In the genomic region with DNA sequence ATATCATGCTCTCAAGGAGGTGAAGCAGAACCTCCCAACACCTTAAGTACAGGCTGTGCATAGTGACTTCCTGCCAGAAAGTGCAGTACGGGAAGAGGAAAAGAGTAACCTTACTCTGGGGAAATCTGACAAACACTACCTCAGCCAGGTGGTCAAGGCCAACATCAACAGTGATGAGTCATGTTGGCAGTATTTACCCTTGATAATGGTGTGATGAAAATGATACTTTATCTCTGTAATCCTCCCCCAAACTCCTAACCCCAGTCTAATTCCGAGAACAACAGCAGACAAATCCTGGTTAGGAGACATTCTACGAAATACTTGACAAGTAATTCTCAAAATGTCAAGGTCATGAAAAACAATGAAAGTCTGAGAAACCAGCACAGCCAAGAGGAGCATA, we compare ENCODE assay signal across 1 cellular context.
TF ChIP-seq lines count a peak whose summit lies in the region.

No MANE protein-coding gene starts in this region.

TF ChIP-seq in HepG2, 621 proteins besides CTCF, POLR2A, EP300 and RAD21 (continued from another document and continues in another):
- TF ChIP-seq, protein P1, sequence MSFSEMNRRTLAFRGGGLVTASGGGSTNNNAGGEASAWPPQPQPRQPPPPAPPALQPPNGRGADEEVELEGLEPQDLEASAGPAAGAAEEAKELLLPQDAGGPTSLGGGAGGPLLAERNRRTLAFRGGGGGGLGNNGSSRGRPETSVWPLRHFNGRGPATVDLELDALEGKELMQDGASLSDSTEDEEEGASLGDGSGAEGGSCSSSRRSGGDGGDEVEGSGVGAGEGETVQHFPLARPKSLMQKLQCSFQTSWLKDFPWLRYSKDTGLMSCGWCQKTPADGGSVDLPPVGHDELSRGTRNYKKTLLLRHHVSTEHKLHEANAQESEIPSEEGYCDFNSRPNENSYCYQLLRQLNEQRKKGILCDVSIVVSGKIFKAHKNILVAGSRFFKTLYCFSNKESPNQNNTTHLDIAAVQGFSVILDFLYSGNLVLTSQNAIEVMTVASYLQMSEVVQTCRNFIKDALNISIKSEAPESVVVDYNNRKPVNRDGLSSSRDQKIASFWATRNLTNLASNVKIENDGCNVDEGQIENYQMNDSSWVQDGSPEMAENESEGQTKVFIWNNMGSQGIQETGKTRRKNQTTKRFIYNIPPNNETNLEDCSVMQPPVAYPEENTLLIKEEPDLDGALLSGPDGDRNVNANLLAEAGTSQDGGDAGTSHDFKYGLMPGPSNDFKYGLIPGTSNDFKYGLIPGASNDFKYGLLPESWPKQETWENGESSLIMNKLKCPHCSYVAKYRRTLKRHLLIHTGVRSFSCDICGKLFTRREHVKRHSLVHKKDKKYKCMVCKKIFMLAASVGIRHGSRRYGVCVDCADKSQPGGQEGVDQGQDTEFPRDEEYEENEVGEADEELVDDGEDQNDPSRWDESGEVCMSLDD (CRISPR knock-in tag; IDR thresholded peaks at IDR 0.05; ENCODE audit: borderline replicate concordance) = no peak
- TF ChIP-seq NR3C1 (CRISPR knock-in tag; IDR thresholded peaks at IDR 0.05) (no peak), HDAC1 (CRISPR knock-in tag; IDR thresholded peaks at IDR 0.05) (peak; percentile 39; the same call in 1 of the 2 replicates), HES4 (CRISPR knock-in tag; IDR thresholded peaks at IDR 0.05; ENCODE audit: borderline replicate concordance) (no peak), ZNF383 (CRISPR knock-in tag; IDR thresholded peaks at IDR 0.05; ENCODE audit: borderline replicate concordance) (no peak), KLF16 (CRISPR knock-in tag; IDR thresholded peaks at IDR 0.05) (no peak), ZNF83 (CRISPR knock-in tag; IDR thresholded peaks at IDR 0.05; ENCODE audit: borderline replicate concordance) (no peak), PHF20 (CRISPR knock-in tag; IDR thresholded peaks at IDR 0.05) (no peak), NONO (IDR thresholded peaks at IDR 0.05) (no peak), NONO (CRISPR knock-in tag; conservative IDR thresholded peaks at IDR 0.05) (no peak), ZNF644 (CRISPR knock-in tag; IDR thresholded peaks at IDR 0.05; ENCODE audit: low read depth) (peak; percentile 36; the same call in 1 of the 2 replicates), ZNF746 (CRISPR knock-in tag; IDR thresholded peaks at IDR 0.05) (no peak), GATAD1 (CRISPR knock-in tag; IDR thresholded peaks at IDR 0.05) (no peak), ZNF839 (CRISPR knock-in tag; IDR thresholded peaks at IDR 0.05; ENCODE audit: borderline replicate concordance) (no peak), ZNF883 (CRISPR knock-in tag; IDR thresholded peaks at IDR 0.05; ENCODE audit: not compliant biosample characterization) (no peak), ZSCAN31 (CRISPR knock-in tag; IDR thresholded peaks at IDR 0.05; ENCODE audit: low read depth) (no peak), ZNF24 (IDR thresholded peaks at IDR 0.05) (no peak), ZNF468 (CRISPR knock-in tag; IDR thresholded peaks at IDR 0.05) (no peak), SPEN (CRISPR knock-in tag; IDR thresholded peaks at IDR 0.05; ENCODE audit: low read depth) (no peak), FOSL1 (CRISPR knock-in tag; IDR thresholded peaks at IDR 0.05; ENCODE audit: borderline replicate concordance) (peak; percentile 94), ZNF205 (CRISPR knock-in tag; IDR thresholded peaks at IDR 0.05) (no peak), ZNF256 (CRISPR knock-in tag; conservative IDR thresholded peaks at IDR 0.05) (no peak), CREM (IDR thresholded peaks at IDR 0.05) (no peak), CREM (CRISPR knock-in tag; IDR thresholded peaks at IDR 0.05) (no peak), ONECUT2 (CRISPR knock-in tag; IDR thresholded peaks at IDR 0.05) (no peak), FOXM1 (CRISPR knock-in tag; IDR thresholded peaks at IDR 0.05) (no peak)
- TF ChIP-seq, protein P2, sequence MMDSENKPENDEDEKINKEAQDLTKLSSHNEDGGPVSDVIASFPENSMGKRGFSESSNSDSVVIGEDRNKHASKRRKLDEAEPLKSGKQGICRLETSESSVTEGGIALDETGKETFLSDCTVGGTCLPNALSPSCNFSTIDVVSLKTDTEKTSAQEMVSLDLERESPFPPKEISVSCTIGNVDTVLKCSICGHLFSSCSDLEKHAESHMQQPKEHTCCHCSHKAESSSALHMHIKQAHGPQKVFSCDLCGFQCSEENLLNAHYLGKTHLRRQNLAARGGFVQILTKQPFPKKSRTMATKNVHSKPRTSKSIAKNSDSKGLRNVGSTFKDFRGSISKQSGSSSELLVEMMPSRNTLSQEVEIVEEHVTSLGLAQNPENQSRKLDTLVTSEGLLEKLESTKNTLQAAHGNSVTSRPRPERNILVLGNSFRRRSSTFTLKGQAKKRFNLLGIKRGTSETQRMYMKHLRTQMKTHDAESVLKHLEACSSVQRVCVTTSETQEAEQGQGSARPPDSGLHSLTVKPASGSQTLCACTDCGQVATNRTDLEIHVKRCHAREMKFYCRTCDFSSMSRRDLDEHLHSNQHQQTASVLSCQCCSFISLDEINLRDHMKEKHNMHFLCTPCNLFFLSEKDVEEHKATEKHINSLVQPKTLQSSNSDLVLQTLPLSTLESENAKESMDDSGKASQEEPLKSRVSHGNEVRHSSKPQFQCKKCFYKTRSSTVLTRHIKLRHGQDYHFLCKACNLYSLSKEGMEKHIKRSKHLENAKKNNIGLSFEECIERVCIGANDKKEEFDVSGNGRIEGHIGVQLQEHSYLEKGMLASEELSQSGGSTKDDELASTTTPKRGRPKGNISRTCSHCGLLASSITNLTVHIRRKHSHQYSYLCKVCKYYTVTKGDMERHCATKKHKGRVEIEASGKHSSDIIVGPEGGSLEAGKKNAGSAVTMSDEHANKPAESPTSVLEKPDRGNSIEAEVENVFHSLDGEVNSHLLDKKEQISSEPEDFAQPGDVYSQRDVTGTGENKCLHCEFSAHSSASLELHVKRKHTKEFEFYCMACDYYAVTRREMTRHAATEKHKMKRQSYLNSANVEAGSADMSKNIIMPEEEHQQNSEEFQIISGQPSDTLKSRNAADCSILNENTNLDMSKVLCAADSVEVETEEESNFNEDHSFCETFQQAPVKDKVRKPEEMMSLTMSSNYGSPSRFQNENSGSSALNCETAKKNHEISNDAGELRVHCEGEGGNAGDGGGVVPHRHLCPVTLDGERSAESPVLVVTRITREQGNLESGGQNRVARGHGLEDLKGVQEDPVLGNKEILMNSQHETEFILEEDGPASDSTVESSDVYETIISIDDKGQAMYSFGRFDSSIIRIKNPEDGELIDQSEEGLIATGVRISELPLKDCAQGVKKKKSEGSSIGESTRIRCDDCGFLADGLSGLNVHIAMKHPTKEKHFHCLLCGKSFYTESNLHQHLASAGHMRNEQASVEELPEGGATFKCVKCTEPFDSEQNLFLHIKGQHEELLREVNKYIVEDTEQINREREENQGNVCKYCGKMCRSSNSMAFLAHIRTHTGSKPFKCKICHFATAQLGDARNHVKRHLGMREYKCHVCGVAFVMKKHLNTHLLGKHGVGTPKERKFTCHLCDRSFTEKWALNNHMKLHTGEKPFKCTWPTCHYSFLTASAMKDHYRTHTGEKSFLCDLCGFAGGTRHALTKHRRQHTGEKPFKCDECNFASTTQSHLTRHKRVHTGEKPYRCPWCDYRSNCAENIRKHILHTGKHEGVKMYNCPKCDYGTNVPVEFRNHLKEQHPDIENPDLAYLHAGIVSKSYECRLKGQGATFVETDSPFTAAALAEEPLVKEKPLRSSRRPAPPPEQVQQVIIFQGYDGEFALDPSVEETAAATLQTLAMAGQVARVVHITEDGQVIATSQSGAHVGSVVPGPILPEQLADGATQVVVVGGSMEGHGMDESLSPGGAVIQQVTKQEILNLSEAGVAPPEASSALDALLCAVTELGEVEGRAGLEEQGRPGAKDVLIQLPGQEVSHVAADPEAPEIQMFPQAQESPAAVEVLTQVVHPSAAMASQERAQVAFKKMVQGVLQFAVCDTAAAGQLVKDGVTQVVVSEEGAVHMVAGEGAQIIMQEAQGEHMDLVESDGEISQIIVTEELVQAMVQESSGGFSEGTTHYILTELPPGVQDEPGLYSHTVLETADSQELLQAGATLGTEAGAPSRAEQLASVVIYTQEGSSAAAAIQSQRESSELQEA (CRISPR knock-in tag; IDR thresholded peaks at IDR 0.05; ENCODE audit: not compliant biosample characterization) = no peak
- TF ChIP-seq, protein P3, sequence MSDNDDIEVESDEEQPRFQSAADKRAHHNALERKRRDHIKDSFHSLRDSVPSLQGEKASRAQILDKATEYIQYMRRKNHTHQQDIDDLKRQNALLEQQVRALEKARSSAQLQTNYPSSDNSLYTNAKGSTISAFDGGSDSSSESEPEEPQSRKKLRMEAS (IDR thresholded peaks at IDR 0.05) = no peak
- TF ChIP-seq, protein P4, sequence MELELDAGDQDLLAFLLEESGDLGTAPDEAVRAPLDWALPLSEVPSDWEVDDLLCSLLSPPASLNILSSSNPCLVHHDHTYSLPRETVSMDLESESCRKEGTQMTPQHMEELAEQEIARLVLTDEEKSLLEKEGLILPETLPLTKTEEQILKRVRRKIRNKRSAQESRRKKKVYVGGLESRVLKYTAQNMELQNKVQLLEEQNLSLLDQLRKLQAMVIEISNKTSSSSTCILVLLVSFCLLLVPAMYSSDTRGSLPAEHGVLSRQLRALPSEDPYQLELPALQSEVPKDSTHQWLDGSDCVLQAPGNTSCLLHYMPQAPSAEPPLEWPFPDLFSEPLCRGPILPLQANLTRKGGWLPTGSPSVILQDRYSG (CRISPR knock-in tag; IDR thresholded peaks at IDR 0.05) = no peak
- TF ChIP-seq, protein P5, sequence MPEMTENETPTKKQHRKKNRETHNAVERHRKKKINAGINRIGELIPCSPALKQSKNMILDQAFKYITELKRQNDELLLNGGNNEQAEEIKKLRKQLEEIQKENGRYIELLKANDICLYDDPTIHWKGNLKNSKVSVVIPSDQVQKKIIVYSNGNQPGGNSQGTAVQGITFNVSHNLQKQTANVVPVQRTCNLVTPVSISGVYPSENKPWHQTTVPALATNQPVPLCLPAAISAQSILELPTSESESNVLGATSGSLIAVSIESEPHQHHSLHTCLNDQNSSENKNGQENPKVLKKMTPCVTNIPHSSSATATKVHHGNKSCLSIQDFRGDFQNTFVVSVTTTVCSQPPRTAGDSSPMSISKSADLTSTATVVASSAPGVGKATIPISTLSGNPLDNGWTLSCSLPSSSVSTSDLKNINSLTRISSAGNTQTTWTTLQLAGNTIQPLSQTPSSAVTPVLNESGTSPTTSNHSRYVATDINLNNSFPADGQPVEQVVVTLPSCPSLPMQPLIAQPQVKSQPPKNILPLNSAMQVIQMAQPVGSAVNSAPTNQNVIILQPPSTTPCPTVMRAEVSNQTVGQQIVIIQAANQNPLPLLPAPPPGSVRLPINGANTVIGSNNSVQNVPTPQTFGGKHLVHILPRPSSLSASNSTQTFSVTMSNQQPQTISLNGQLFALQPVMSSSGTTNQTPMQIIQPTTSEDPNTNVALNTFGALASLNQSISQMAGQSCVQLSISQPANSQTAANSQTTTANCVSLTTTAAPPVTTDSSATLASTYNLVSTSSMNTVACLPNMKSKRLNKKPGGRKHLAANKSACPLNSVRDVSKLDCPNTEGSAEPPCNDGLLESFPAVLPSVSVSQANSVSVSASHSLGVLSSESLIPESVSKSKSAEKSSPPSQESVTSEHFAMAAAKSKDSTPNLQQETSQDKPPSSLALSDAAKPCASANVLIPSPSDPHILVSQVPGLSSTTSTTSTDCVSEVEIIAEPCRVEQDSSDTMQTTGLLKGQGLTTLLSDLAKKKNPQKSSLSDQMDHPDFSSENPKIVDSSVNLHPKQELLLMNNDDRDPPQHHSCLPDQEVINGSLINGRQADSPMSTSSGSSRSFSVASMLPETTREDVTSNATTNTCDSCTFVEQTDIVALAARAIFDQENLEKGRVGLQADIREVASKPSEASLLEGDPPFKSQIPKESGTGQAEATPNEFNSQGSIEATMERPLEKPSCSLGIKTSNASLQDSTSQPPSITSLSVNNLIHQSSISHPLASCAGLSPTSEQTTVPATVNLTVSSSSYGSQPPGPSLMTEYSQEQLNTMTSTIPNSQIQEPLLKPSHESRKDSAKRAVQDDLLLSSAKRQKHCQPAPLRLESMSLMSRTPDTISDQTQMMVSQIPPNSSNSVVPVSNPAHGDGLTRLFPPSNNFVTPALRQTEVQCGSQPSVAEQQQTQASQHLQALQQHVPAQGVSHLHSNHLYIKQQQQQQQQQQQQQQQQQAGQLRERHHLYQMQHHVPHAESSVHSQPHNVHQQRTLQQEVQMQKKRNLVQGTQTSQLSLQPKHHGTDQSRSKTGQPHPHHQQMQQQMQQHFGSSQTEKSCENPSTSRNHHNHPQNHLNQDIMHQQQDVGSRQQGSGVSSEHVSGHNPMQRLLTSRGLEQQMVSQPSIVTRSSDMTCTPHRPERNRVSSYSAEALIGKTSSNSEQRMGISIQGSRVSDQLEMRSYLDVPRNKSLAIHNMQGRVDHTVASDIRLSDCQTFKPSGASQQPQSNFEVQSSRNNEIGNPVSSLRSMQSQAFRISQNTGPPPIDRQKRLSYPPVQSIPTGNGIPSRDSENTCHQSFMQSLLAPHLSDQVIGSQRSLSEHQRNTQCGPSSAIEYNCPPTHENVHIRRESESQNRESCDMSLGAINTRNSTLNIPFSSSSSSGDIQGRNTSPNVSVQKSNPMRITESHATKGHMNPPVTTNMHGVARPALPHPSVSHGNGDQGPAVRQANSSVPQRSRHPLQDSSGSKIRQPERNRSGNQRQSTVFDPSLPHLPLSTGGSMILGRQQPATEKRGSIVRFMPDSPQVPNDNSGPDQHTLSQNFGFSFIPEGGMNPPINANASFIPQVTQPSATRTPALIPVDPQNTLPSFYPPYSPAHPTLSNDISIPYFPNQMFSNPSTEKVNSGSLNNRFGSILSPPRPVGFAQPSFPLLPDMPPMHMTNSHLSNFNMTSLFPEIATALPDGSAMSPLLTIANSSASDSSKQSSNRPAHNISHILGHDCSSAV (CRISPR knock-in tag; IDR thresholded peaks at IDR 0.05; ENCODE audit: borderline replicate concordance) = no peak
- TF ChIP-seq, protein P6, sequence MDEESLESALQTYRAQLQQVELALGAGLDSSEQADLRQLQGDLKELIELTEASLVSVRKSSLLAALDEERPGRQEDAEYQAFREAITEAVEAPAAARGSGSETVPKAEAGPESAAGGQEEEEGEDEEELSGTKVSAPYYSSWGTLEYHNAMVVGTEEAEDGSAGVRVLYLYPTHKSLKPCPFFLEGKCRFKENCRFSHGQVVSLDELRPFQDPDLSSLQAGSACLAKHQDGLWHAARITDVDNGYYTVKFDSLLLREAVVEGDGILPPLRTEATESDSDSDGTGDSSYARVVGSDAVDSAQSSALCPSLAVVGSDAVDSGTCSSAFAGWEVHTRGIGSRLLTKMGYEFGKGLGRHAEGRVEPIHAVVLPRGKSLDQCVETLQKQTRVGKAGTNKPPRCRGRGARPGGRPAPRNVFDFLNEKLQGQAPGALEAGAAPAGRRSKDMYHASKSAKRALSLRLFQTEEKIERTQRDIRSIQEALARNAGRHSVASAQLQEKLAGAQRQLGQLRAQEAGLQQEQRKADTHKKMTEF (CRISPR knock-in tag; IDR thresholded peaks at IDR 0.05) = no peak; the same call in 1 of the 2 replicates
- TF ChIP-seq, protein P7, sequence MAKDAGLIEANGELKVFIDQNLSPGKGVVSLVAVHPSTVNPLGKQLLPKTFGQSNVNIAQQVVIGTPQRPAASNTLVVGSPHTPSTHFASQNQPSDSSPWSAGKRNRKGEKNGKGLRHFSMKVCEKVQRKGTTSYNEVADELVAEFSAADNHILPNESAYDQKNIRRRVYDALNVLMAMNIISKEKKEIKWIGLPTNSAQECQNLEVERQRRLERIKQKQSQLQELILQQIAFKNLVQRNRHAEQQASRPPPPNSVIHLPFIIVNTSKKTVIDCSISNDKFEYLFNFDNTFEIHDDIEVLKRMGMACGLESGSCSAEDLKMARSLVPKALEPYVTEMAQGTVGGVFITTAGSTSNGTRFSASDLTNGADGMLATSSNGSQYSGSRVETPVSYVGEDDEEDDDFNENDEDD (CRISPR knock-in tag; IDR thresholded peaks at IDR 0.05; ENCODE audit: borderline replicate concordance) = no peak
- TF ChIP-seq, protein P8, sequence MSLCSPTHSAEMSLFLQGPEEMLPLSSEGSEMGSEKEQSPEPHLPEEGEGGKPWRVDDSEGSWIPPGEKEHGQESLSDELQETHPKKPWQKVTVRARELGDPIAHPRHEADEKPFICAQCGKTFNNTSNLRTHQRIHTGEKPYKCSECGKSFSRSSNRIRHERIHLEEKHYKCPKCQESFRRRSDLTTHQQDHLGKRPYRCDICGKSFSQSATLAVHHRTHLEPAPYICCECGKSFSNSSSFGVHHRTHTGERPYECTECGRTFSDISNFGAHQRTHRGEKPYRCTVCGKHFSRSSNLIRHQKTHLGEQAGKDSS (CRISPR knock-in tag; IDR thresholded peaks at IDR 0.05; ENCODE audit: borderline replicate concordance, low read depth) = no peak
